ENCODE assay signal across 14 cellular contexts in the genomic region with DNA sequence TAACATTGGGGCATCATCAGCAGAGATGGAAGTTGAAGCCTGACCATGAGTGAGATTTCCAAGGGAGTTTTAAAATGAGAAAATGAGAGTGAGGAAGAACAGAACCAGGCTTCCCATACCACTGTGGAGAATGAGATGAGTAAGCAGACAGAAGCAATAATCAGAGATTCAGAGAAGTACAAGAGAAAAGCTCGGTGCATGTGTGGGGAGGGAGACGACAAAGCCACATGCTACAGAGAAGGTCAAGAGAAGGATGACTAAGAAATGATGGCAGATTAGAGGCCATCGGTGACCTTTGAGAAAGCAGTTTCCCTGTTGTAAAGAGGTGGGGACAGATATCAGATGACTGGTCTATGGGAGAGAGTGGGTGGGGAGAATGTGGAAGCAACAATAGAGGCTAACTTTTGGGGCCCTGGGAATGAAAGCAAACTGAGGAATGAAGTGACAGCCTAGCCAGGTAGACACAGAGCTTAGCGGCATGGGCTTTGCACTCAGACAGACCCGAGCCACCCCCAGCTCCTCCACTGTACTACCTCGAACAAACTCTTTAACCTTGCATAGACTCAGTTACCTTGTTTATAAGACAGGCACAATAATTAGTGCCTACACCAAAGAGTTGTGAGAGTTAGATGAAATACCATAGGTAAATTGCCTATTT.
DNase-seq lines count a peak whose midpoint lies in the region; ATAC-seq, FAIRE-seq and TF ChIP-seq lines count a peak whose summit lies in the region.
"Had no signal": no experiment of that assay in that cellular context is flagged by ENCODE, and none has a peak within 500 bp of the region (broad histone marks: within the 10 kb centered on the region; RNA-seq: fewer than 3 reads in every experiment).

No MANE protein-coding gene starts in this region.

- no peak overlapping the region for H3K4me3 ChIP-seq in heart right ventricle
- no peak overlapping the region for H3K4me3 ChIP-seq in neural progenitor cell
- H3K4me3 ChIP-seq: BLaER1 treated with 17β-estradiol and CSF1 and Interleukin-3, amounts not matched to agents 10 nM and 100 nM had no signal

- H3K36me3 ChIP-seq in heart right ventricle (no peaks in the 10 kb centered on the region), neural progenitor cell (no peaks in the 10 kb centered on the region)
- H3K36me3 ChIP-seq: BLaER1 treated with 17β-estradiol and CSF1 and Interleukin-3, amounts not matched to agents 10 nM and 100 nM had no signal

- H3K79me2 ChIP-seq in neural progenitor cell (ENCODE audit: low read depth), result no peaks in the 10 kb centered on the region

- no peak for FAIRE-seq in GM19239 (lab: Jason Lieb, UNC)
- FAIRE-seq: keratinocyte had no signal

- CTCF ChIA-PET in CD4-positive, alpha-beta T cell (lab: Charles Lee), result no interaction called here

- H3F3A ChIP-seq in neural progenitor cell (ENCODE audit: low read depth), result no peaks in the 10 kb centered on the region

- WGBS in heart right ventricle, 2 donors, result 89 to 94% methylated on average over 6 of the region's 6 CpGs

- H3K27ac Mint-ChIP-seq in CD4-positive, alpha-beta T cell, result peak overlapping the region; percentile 24
- H3K27ac Mint-ChIP-seq in glutamatergic neuron (ENCODE audit: unreplicated experiment), result peak overlapping the region; percentile 14
- H3K27ac Mint-ChIP-seq in neural progenitor cell, result no peak overlapping the region

- H3K4me2 ChIP-seq in neural progenitor cell, result no peak overlapping the region

- peaks cover 26% of the 10 kb centered on the region for H3K4me1 Mint-ChIP-seq in CD4-positive, alpha-beta T cell (ENCODE audit: low read depth)
- H3K4me1 Mint-ChIP-seq in glutamatergic neuron (ENCODE audit: low read depth, unreplicated experiment) (peaks cover 26% of the 10 kb centered on the region), neural progenitor cell (peaks cover 24% of the 10 kb centered on the region)

- POLR2A ChIA-PET in CD4-positive, alpha-beta T cell (lab: Charles Lee), result no interaction called here

- ATAC-seq in CD4-positive, alpha-beta T cell (ENCODE audit: poor library complexity), result no peak
- ATAC-seq in GM19023 (IDR thresholded peaks at IDR 0.05; ENCODE audit: unreplicated experiment), result peak; percentile 49
- ATAC-seq in HG03432 (IDR thresholded peaks at IDR 0.05; ENCODE audit: unreplicated experiment), result peak; percentile 41
- ATAC-seq in heart right ventricle, result no peak
- ATAC-seq: naive thymus-derived CD4-positive, alpha-beta T cell; Right ventricle myocardium inferior had no signal

- no peak for TF ChIP-seq CTCF in CD4-positive, alpha-beta T cell (IDR thresholded peaks at IDR 0.05)
- TF ChIP-seq CTCF in glutamatergic neuron (IDR thresholded peaks at IDR 0.05; ENCODE audit: partially characterized antibody, unreplicated experiment) (no peak), heart right ventricle (IDR thresholded peaks at IDR 0.05) (no peak), neural progenitor cell (IDR thresholded peaks at IDR 0.05) (no peak)

- no peak overlapping the region for H2AFZ ChIP-seq in neural progenitor cell (replicated peaks)

- intact Hi-C loops in CD4-positive, alpha-beta T cell (cut with DNase I, micrococcal nuclease), result no loop called here
- intact Hi-C loops in heart right ventricle (cut with DNase I), result no loop called here

- H4K20me1 ChIP-seq in neural progenitor cell (ENCODE audit: low read depth), result no peaks in the 10 kb centered on the region
- H4K20me1 ChIP-seq: BLaER1 treated with 17β-estradiol and CSF1 and Interleukin-3, amounts not matched to agents 10 nM and 100 nM had no signal

- H3K9me3 ChIP-seq in CD4-positive, alpha-beta T cell (ENCODE audit: control insufficient read depth, low read length), result no peaks in the 10 kb centered on the region
- H3K9me3 ChIP-seq in heart right ventricle (no peaks in the 10 kb centered on the region), neural progenitor cell (ENCODE audit: low read depth) (no peaks in the 10 kb centered on the region)
- H3K9me3 ChIP-seq: BLaER1 treated with 17β-estradiol and CSF1 and Interleukin-3, amounts not matched to agents 10 nM and 100 nM had no signal

- no peak overlapping the region for H3K27ac ChIP-seq in CD4-positive, alpha-beta T cell (ENCODE audit: low read depth, low read length)
- H3K27ac ChIP-seq in heart right ventricle (no peak overlapping the region), neural progenitor cell (no peak overlapping the region)
- H3K27ac ChIP-seq: BLaER1 treated with 17β-estradiol and CSF1 and Interleukin-3, amounts not matched to agents 10 nM and 100 nM had no signal

- no peaks in the 10 kb centered on the region for H3K36me3 Mint-ChIP-seq in CD4-positive, alpha-beta T cell (ENCODE audit: low read depth)
- H3K36me3 Mint-ChIP-seq in glutamatergic neuron (ENCODE audit: unreplicated experiment), result no peaks in the 10 kb centered on the region
- H3K36me3 Mint-ChIP-seq in neural progenitor cell, result no peaks in the 10 kb centered on the region
- H3K36me3 Mint-ChIP-seq: naive thymus-derived CD4-positive, alpha-beta T cell had no signal

- H3K4me1 ChIP-seq in heart right ventricle, result peaks cover 5 to 40% (median 17%) of the 10 kb centered on the region in 9 donors
- H3K4me1 ChIP-seq in neural progenitor cell, result peaks cover 9% of the 10 kb centered on the region

- H3K4me3 Mint-ChIP-seq in CD4-positive, alpha-beta T cell, result no peak overlapping the region
- H3K4me3 Mint-ChIP-seq in glutamatergic neuron (ENCODE audit: unreplicated experiment), result no peak overlapping the region
- no peak overlapping the region for H3K4me3 Mint-ChIP-seq in neural progenitor cell
- H3K4me3 Mint-ChIP-seq: naive thymus-derived CD4-positive, alpha-beta T cell had no signal

- H3K27me3 Mint-ChIP-seq in CD4-positive, alpha-beta T cell, result no peaks in the 10 kb centered on the region
- H3K27me3 Mint-ChIP-seq in glutamatergic neuron (ENCODE audit: unreplicated experiment) (peaks cover 11% of the 10 kb centered on the region), neural progenitor cell (ENCODE audit: insufficient read depth, low read depth) (no peaks in the 10 kb centered on the region)

- H3K27me3 ChIP-seq in CD4-positive, alpha-beta T cell (ENCODE audit: control insufficient read depth, insufficient read depth, low read length), result no peaks in the 10 kb centered on the region
- H3K27me3 ChIP-seq in heart right ventricle (no peaks in the 10 kb centered on the region), neural progenitor cell (no peaks in the 10 kb centered on the region)
- H3K27me3 ChIP-seq: BLaER1 treated with 17β-estradiol and CSF1 and Interleukin-3, amounts not matched to agents 10 nM and 100 nM had no signal

- DNase-seq in CD4-positive, alpha-beta T cell, result no peak
- DNase-seq in glutamatergic neuron (no peak), heart right ventricle (no peak), GM19239 (ENCODE audit: insufficient read length, low spot score) (no peak), DMS 273 (lab: John Stamatoyannopoulos, UW; ENCODE audit: unreplicated experiment) (no peak), neural progenitor cell (ENCODE audit: low spot score) (no peak)
- DNase-seq: activated naive CD4-positive, alpha-beta T cell; NCI-H524 had no signal

- H3K9ac ChIP-seq in neural progenitor cell, result no peak overlapping the region
- H3K9ac ChIP-seq: BLaER1 treated with 17β-estradiol and CSF1 and Interleukin-3, amounts not matched to agents 10 nM and 100 nM had no signal

- H3K9me3 Mint-ChIP-seq in CD4-positive, alpha-beta T cell, result no peaks in the 10 kb centered on the region
- H3K9me3 Mint-ChIP-seq in glutamatergic neuron (ENCODE audit: unreplicated experiment) (peaks cover 5% of the 10 kb centered on the region), neural progenitor cell (no peaks in the 10 kb centered on the region)
- H3K9me3 Mint-ChIP-seq: naive thymus-derived CD4-positive, alpha-beta T cell had no signal

Comparison
In these comparisons a context has a peak if more than half of its experiments do, and no peak if none do; other contexts are left out.
1. ATAC-seq: peak in GM19023 (single experiment) and HG03432 (single experiment); none in CD4-positive, alpha-beta T cell (single experiment) and heart right ventricle (0 of 8).